ENCODE assay signal across 23 cellular contexts in genomic region chr14:48731260-48731659, GRCh38.
"Had no signal": no experiment of that assay in that cellular context is flagged by ENCODE, and none has a peak within 500 bp of the region (broad histone marks: within the 10 kb centered on the region; RNA-seq: fewer than 3 reads in every experiment).

No MANE protein-coding gene starts in this region.

- H3K27ac ChIP-seq: esophagus squamous epithelium, gastroesophageal sphincter, left ventricle myocardium inferior, lower lobe of right lung, pancreas, prostate gland, right lobe of liver, spleen, testis, tibial nerve, upper lobe of right lung, vagina had no signal

- H3K4me3 ChIP-seq: esophagus squamous epithelium, gastroesophageal sphincter, left ventricle myocardium inferior, lower lobe of right lung, pancreas, prostate gland, right lobe of liver, spleen, testis, tibial nerve, upper lobe of right lung, vagina had no signal

- H3K4me1 ChIP-seq: esophagus squamous epithelium, gastroesophageal sphincter, left ventricle myocardium inferior, lower lobe of right lung, pancreas, prostate gland, right lobe of liver, spleen, testis, tibial nerve, upper lobe of right lung, vagina had no signal

- DNase-seq: effector memory CD8-positive, alpha-beta T cell; esophagus squamous epithelium; foreskin fibroblast; glutamatergic neuron; left cardiac atrium; left ventricle myocardium inferior; lower lobe of right lung; naive B cell; occipital lobe; pancreas; retina; right lobe of liver; spleen; stimulated activated CD4-positive, alpha-beta T cell treated with anti-CD3 and anti-CD28 coated beads, Interleukin-15, amount 100 ng/mL, for 24 hours; stimulated activated CD4-positive, alpha-beta T cell treated with anti-CD3 and anti-CD28 coated beads, Interleukin-1b, Interleukin-23, amount 100 ng/mL, for 48 hours; stimulated activated CD4-positive, alpha-beta T cell treated with anti-CD3 and anti-CD28 coated beads, Interleukin-4, amount 100 ng/mL, for 24 hours; testis; upper lobe of right lung had no signal

- H3K27me3 ChIP-seq: esophagus squamous epithelium, gastroesophageal sphincter, pancreas, right lobe of liver, spleen, testis, tibial nerve, upper lobe of right lung, vagina had no signal

- H3K9me3 ChIP-seq: gastroesophageal sphincter, lower lobe of right lung, pancreas, prostate gland, right lobe of liver, testis, upper lobe of right lung, vagina had no signal

- H3K36me3 ChIP-seq: esophagus squamous epithelium, gastroesophageal sphincter, left ventricle myocardium inferior, lower lobe of right lung, pancreas, prostate gland, right lobe of liver, spleen, tibial nerve, upper lobe of right lung, vagina had no signal

- ATAC-seq: effector memory CD8-positive, alpha-beta T cell; gastroesophageal sphincter; left cardiac atrium; lower lobe of right lung; pancreas; right lobe of liver; stimulated activated memory B cell treated with anti-CD40 and anti-IgM and Interleukin-4, amounts not matched to agents 10 μg/mL and 1 μg/mL and 100 μg/mL, for 72 hours; upper lobe of right lung had no signal
